Comparison of ENCODE assay signal across 1 cellular context in genomic region chr15:94963953-94964352, GRCh38.
A peak's percentile ranks its signal among the peaks of the same experiment; 100 is the strongest.
TF ChIP-seq lines count a peak whose summit lies in the region.

No MANE protein-coding gene starts in this region.

TF ChIP-seq in K562, 482 proteins besides CTCF, POLR2A, EP300 and RAD21 (continued from another document):
- peak; percentile 82 for TF ChIP-seq ZNF146 (CRISPR knock-in tag; IDR thresholded peaks at IDR 0.05; ENCODE audit: unreplicated experiment)
- TF ChIP-seq ZBTB17 (CRISPR knock-in tag; IDR thresholded peaks at IDR 0.05) = no peak
- TF ChIP-seq PHB (CRISPR knock-in tag; IDR thresholded peaks at IDR 0.05) = no peak
- no peak for TF ChIP-seq ZNF583 (CRISPR knock-in tag; IDR thresholded peaks at IDR 0.05)
- TF ChIP-seq LCOR (CRISPR knock-in tag; IDR thresholded peaks at IDR 0.05) = no peak
- TF ChIP-seq CREBBP (IDR thresholded peaks at IDR 0.05; ENCODE audit: low read depth, low read length) = no peak
